Comparison of ENCODE assay signal across 11 cellular contexts in the genomic region with DNA sequence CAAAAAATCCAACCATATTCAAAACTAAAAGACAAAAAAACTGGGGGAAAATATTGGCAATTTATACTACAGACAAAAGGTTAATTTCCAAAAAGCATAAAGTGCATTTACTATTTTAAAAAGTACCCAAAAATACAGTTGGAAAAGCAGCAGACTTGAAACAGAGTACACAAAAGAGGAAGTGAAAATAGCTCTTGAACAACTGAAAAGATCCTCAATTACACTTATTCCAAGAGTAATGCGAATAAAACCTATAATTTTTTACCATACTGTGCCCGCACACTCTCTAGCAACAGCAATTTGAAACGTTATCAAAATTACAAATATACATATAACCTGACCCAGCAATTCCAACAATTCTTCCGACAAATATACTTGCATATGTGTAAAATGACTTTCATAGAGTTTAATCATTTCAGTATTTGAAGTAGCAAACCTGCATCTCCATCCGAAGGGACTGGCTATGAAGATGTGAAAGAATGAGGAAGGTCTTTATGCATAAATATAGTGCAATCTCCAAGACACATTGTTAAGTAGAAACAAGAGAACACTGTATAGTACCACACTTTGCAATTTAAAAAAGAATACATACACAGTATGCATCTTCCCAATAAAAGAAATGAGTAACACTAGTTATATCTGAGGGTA. TPM values are rescaled to one million over a fixed set of nuclear protein-coding genes. Genes with fewer than 3 reads are reported as not detected.
DNase-seq lines count a peak whose midpoint lies in the region; ATAC-seq and TF ChIP-seq lines count a peak whose summit lies in the region.
"Had no signal": no experiment of that assay in that cellular context is flagged by ENCODE, and none has a peak within 500 bp of the region (broad histone marks: within the 10 kb centered on the region; RNA-seq: fewer than 3 reads in every experiment).

No MANE protein-coding gene starts in this region.

- POLR2A ChIA-PET in activated CD4-positive, alpha-beta T cell treated with anti-CD3 and anti-CD28 coated beads for 36 hours (lab: Charles Lee): no interaction called here

- H3K36me3 ChIP-seq in DOHH2 (ENCODE audit: control insufficient read depth, low read length): peaks cover 50% of the 10 kb centered on the region
- H3K36me3 ChIP-seq in psoas muscle (ENCODE audit: insufficient read depth in 1 of 2, low read depth in 1 of 2): peaks cover 0 to 70% of the 10 kb centered on the region in 2 donors

- H3K9me2 ChIP-seq in DOHH2 (replicated peaks; ENCODE audit: control insufficient read depth, low read length): no peaks in the 10 kb centered on the region

- H3K27ac ChIP-seq in DOHH2 (ENCODE audit: low read depth, low read length): no peak overlapping the region; the same call in 1 of the 2 replicates
- peak overlapping the region; percentile 20; the same call in 1 of the 2 replicates for H3K27ac ChIP-seq in HL-60 (replicated peaks)
- no peak overlapping the region for H3K27ac ChIP-seq in psoas muscle

- peaks cover 4% of the 10 kb centered on the region; the same call in 1 of the 2 replicates for H4K20me1 ChIP-seq in DOHH2 (ENCODE audit: control insufficient read depth, insufficient read depth, low read depth, low read length)

- peaks cover 18% of the 10 kb centered on the region for H3K4me1 ChIP-seq in DOHH2 (ENCODE audit: control insufficient read depth, low read length)
- H3K4me1 ChIP-seq in psoas muscle: no peaks in the 10 kb centered on the region

- H3K79me2 ChIP-seq in DOHH2 (ENCODE audit: control insufficient read depth, low read length): peaks cover 3% of the 10 kb centered on the region; the same call in 1 of the 2 replicates

- peak overlapping the region; percentile 44 for H3K4me2 ChIP-seq in DOHH2 (ENCODE audit: low read length)

- H3K4me3 Mint-ChIP-seq in type B pancreatic cell: no peak overlapping the region
- H3K4me3 Mint-ChIP-seq in activated CD4-positive, alpha-beta T cell treated with anti-CD3 and anti-CD28 coated beads for 36 hours: no peak overlapping the region

- H3K9me3 Mint-ChIP-seq in type B pancreatic cell: peaks cover 4% of the 10 kb centered on the region
- peaks cover 2% of the 10 kb centered on the region for H3K9me3 Mint-ChIP-seq in activated CD4-positive, alpha-beta T cell treated with anti-CD3 and anti-CD28 coated beads for 36 hours (ENCODE audit: low read depth)

- H3F3A ChIP-seq in DOHH2 (ENCODE audit: control insufficient read depth, insufficient read depth): peaks cover 15% of the 10 kb centered on the region

- ATAC-seq in GM19351 (IDR thresholded peaks at IDR 0.05; ENCODE audit: unreplicated experiment) (peak; percentile 88), HG02840 (IDR thresholded peaks at IDR 0.05; ENCODE audit: low FRiP score, unreplicated experiment) (peak; percentile 70), psoas muscle (no peak)
- ATAC-seq in activated CD4-positive, alpha-beta T cell treated with anti-CD3 and anti-CD28 coated beads for 36 hours: no peak

- H3K9me3 ChIP-seq in DOHH2 (ENCODE audit: control insufficient read depth, insufficient read depth, low read length) (no peaks in the 10 kb centered on the region), psoas muscle (no peaks in the 10 kb centered on the region)

- TF ChIP-seq CTCF in DOHH2 (IDR thresholded peaks at IDR 0.05; ENCODE audit: low read depth, low read length, poor library complexity, severe bottlenecking) (no peak), HL-60 (IDR thresholded peaks at IDR 0.05; ENCODE audit: insufficient read depth, low read length) (no peak), type B pancreatic cell (conservative IDR thresholded peaks at IDR 0.05) (no peak), psoas muscle (IDR thresholded peaks at IDR 0.05) (no peak)

- intact Hi-C loops in activated CD4-positive, alpha-beta T cell treated with anti-CD3 and anti-CD28 coated beads for 36 hours (cut with DNase I, micrococcal nuclease): no loop called here
- intact Hi-C loops in psoas muscle (cut with DNase I): no loop called here

- no peaks in the 10 kb centered on the region for H3K27me3 ChIP-seq in DOHH2 (ENCODE audit: control insufficient read depth, low read length)
- no peaks in the 10 kb centered on the region for H3K27me3 ChIP-seq in HL-60 (ENCODE audit: insufficient read depth, poor library complexity, severe bottlenecking)
- H3K27me3 ChIP-seq in psoas muscle (ENCODE audit: insufficient read depth in 3 of 3, low read length in 2 of 3): no peaks in the 10 kb centered on the region

- WGBS in psoas muscle, 3 donors: 96 to 97% (median 97%) methylated on average over 5 of the region's 5 CpGs

- DNase-seq in HL-60 (ENCODE audit: low read depth in 1 of 2, low spot score in 1 of 2) (no peak), type B pancreatic cell (ENCODE audit: extremely low spot score, unreplicated experiment) (no peak), occipital lobe (lab: John Stamatoyannopoulos, UW) (no peak), psoas muscle (no peak)
- DNase-seq in activated CD4-positive, alpha-beta T cell treated with anti-CD3 and anti-CD28 coated beads for 36 hours: no peak
- DNase-seq: activated effector memory CD4-positive, alpha-beta T cell treated with Interleukin-2 at 50 U/mL for 16 hours; NCI-H82 had no signal

- H3K4me3 ChIP-seq in DOHH2 (ENCODE audit: low read length): peak overlapping the region; percentile 27; the same call in 1 of the 2 replicates
- H3K4me3 ChIP-seq in HL-60 (replicated peaks; ENCODE audit: insufficient read depth, low read length): no peak overlapping the region
- H3K4me3 ChIP-seq in psoas muscle: no peak overlapping the region
- H3K4me3 ChIP-seq: lung had no signal

- H3K27me3 Mint-ChIP-seq in type B pancreatic cell: no peaks in the 10 kb centered on the region
- H3K27me3 Mint-ChIP-seq in activated CD4-positive, alpha-beta T cell treated with anti-CD3 and anti-CD28 coated beads for 36 hours: no peaks in the 10 kb centered on the region

- H3K36me3 Mint-ChIP-seq in type B pancreatic cell: peaks cover 41% of the 10 kb centered on the region
- H3K36me3 Mint-ChIP-seq in activated CD4-positive, alpha-beta T cell treated with anti-CD3 and anti-CD28 coated beads for 36 hours (ENCODE audit: low read depth): peaks cover 36% of the 10 kb centered on the region

- H3K4me1 Mint-ChIP-seq in type B pancreatic cell (ENCODE audit: unreplicated experiment): no peaks in the 10 kb centered on the region
- H3K4me1 Mint-ChIP-seq in activated CD4-positive, alpha-beta T cell treated with anti-CD3 and anti-CD28 coated beads for 36 hours: no peaks in the 10 kb centered on the region

- CTCF ChIA-PET in activated CD4-positive, alpha-beta T cell treated with anti-CD3 and anti-CD28 coated beads for 36 hours (lab: Charles Lee): interaction anchor here (0.8 kb wide), 1 partner anchor 13 kb away, joined by 3 read pairs; no protein-coding TSS in a partner anchor

- H3K27ac Mint-ChIP-seq in type B pancreatic cell: no peak overlapping the region
- H3K27ac Mint-ChIP-seq in activated CD4-positive, alpha-beta T cell treated with anti-CD3 and anti-CD28 coated beads for 36 hours: no peak overlapping the region

RNA-seq across cellular contexts. Expression of gene ALG5, which starts 25.4 kb away (rescaled TPM):
- total RNA-seq in type B pancreatic cell (ENCODE audit: low replicate concordance): 36.2 and 37.7 TPM in 2 replicates
- 20.4 TPM for total RNA-seq in occipital lobe
- 10 to 100 TPM; 21.1 to 28.3 TPM for total RNA-seq in activated CD4-positive, alpha-beta T cell treated with anti-CD3 and anti-CD28 coated beads for 36 hours
- total RNA-seq in psoas muscle: 10 to 100 TPM in 2 of 4 donors, 1 to 10 TPM in 2; 9.1 to 14.6 (median 11.0) TPM
- polyA plus RNA-seq in psoas muscle: 10 to 100 TPM; 19.1 to 29.9 (median 20.5) TPM

RNA-seq across cellular contexts. Expression of gene EXOSC8, which starts 26.8 kb away (rescaled TPM):
- total RNA-seq in type B pancreatic cell (ENCODE audit: low replicate concordance) (55.7 and 64.7 TPM in 2 replicates), occipital lobe (38.2 TPM), psoas muscle (10 to 100 TPM; 18.8 to 34.8 (median 25.2) TPM)
- total RNA-seq in activated CD4-positive, alpha-beta T cell treated with anti-CD3 and anti-CD28 coated beads for 36 hours: 100 to 1,000 TPM; 179 to 216 TPM
- 10 to 100 TPM; 31.6 to 41.9 (median 39.3) TPM for polyA plus RNA-seq in psoas muscle

RNA-seq across cellular contexts. Expression of gene SMAD9, which starts 53.7 kb away (rescaled TPM):
- total RNA-seq in type B pancreatic cell (ENCODE audit: low replicate concordance) (12.2 and 19.7 TPM in 2 replicates), occipital lobe (20.1 TPM), psoas muscle (10 to 100 TPM in 2 of 4 donors, 1 to 10 TPM in 2; 1.3 to 33.5 (median 14.8) TPM)
- under 1 TPM; 0.14 to 0.18 TPM for total RNA-seq in activated CD4-positive, alpha-beta T cell treated with anti-CD3 and anti-CD28 coated beads for 36 hours
- polyA plus RNA-seq in psoas muscle: 1 to 10 TPM in 2 of 3 donors, under 1 TPM in 1; 0.51 to 1.2 (median 1.0) TPM

Comparison
In these comparisons a context has a peak if more than half of its experiments do, and no peak if none do; other contexts are left out.
1. ATAC-seq: peak in GM19351 (single experiment) and HG02840 (single experiment); none in activated CD4-positive, alpha-beta T cell treated with anti-CD3 and anti-CD28 coated beads for 36 hours (single experiment) and psoas muscle (0 of 4).